In the genomic region with DNA sequence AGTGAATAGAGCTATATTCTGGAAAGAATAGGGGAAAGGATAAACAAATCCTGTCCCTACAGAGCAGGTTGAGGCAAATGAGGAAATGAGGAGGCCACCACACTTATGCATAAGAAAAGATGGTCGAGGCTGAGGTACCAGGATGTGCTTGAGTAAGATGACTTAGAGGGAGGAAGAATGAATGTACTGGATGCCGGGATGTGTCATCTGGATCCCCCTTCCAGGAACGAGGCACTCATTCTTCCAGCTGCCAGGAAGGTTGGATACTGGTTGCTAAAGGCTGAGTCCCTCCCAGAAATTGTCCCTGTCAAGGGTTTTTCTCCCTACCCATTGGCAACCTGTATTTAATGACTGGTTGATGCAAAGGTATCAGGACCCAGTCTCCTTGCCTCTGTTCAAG, we compare ENCODE assay signal across 3 cellular contexts.
TF ChIP-seq lines count a peak whose summit lies in the region.

No MANE protein-coding gene starts in this region.

TF ChIP-seq in GM23338, 12 proteins besides CTCF, POLR2A, EP300 and RAD21 (continues in another document):
- TF ChIP-seq CREB1 (CRISPR knock-in tag; IDR thresholded peaks at IDR 0.05; ENCODE audit: low read depth) (no peak), POLR2AphosphoS5 (IDR thresholded peaks at IDR 0.05; ENCODE audit: low read depth) (no peak), STAT1 (IDR thresholded peaks at IDR 0.05; ENCODE audit: unreplicated experiment) (no peak), EZH2 (IDR thresholded peaks at IDR 0.05; ENCODE audit: low read depth, unreplicated experiment) (no peak), ZNF114 (CRISPR knock-in tag; IDR thresholded peaks at IDR 0.05) (no peak), EZH2phosphoT487 (IDR thresholded peaks at IDR 0.05; ENCODE audit: unreplicated experiment) (no peak)
- TF ChIP-seq, protein P1, sequence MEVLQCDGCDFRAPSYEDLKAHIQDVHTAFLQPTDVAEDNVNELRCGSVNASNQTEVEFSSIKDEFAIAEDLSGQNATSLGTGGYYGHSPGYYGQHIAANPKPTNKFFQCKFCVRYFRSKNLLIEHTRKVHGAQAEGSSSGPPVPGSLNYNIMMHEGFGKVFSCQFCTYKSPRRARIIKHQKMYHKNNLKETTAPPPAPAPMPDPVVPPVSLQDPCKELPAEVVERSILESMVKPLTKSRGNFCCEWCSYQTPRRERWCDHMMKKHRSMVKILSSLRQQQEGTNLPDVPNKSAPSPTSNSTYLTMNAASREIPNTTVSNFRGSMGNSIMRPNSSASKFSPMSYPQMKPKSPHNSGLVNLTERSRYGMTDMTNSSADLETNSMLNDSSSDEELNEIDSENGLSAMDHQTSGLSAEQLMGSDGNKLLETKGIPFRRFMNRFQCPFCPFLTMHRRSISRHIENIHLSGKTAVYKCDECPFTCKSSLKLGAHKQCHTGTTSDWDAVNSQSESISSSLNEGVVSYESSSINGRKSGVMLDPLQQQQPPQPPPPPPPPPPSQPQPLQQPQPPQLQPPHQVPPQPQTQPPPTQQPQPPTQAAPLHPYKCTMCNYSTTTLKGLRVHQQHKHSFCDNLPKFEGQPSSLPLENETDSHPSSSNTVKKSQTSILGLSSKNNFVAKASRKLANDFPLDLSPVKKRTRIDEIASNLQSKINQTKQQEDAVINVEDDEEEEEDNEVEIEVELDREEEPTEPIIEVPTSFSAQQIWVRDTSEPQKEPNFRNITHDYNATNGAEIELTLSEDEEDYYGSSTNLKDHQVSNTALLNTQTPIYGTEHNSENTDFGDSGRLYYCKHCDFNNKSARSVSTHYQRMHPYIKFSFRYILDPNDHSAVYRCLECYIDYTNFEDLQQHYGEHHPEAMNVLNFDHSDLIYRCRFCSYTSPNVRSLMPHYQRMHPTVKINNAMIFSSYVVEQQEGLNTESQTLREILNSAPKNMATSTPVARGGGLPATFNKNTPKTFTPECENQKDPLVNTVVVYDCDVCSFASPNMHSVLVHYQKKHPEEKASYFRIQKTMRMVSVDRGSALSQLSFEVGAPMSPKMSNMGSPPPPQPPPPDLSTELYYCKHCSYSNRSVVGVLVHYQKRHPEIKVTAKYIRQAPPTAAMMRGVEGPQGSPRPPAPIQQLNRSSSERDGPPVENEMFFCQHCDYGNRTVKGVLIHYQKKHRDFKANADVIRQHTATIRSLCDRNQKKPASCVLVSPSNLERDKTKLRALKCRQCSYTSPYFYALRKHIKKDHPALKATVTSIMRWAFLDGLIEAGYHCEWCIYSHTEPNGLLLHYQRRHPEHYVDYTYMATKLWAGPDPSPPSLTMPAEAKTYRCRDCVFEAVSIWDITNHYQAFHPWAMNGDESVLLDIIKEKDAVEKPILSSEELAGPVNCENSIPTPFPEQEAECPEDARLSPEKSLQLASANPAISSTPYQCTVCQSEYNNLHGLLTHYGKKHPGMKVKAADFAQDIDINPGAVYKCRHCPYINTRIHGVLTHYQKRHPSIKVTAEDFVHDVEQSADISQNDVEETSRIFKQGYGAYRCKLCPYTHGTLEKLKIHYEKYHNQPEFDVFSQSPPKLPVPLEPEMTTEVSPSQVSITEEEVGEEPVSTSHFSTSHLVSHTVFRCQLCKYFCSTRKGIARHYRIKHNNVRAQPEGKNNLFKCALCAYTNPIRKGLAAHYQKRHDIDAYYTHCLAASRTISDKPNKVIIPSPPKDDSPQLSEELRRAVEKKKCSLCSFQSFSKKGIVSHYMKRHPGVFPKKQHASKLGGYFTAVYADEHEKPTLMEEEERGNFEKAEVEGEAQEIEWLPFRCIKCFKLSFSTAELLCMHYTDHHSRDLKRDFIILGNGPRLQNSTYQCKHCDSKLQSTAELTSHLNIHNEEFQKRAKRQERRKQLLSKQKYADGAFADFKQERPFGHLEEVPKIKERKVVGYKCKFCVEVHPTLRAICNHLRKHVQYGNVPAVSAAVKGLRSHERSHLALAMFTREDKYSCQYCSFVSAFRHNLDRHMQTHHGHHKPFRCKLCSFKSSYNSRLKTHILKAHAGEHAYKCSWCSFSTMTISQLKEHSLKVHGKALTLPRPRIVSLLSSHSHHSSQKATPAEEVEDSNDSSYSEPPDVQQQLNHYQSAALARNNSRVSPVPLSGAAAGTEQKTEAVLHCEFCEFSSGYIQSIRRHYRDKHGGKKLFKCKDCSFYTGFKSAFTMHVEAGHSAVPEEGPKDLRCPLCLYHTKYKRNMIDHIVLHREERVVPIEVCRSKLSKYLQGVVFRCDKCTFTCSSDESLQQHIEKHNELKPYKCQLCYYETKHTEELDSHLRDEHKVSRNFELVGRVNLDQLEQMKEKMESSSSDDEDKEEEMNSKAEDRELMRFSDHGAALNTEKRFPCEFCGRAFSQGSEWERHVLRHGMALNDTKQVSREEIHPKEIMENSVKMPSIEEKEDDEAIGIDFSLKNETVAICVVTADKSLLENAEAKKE (CRISPR knock-in tag; IDR thresholded peaks at IDR 0.05), result no peak

TF ChIP-seq in endothelial cell of umbilical vein, 7 proteins besides CTCF, POLR2A, EP300 and RAD21:
- TF ChIP-seq EZH2 (IDR thresholded peaks at IDR 0.05; ENCODE audit: borderline replicate concordance, low read depth, low read length, severe bottlenecking) (no peak), FOS (IDR thresholded peaks at IDR 0.05; ENCODE audit: borderline replicate concordance, insufficient read depth, low read length) (peak; percentile 63)
- TF ChIP-seq, protein P2, sequence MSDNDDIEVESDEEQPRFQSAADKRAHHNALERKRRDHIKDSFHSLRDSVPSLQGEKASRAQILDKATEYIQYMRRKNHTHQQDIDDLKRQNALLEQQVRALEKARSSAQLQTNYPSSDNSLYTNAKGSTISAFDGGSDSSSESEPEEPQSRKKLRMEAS (IDR thresholded peaks at IDR 0.05; ENCODE audit: insufficient read depth, insufficient read length), result no peak

TF ChIP-seq in SK-N-SH, 30 proteins besides CTCF, POLR2A, EP300 and RAD21:
- TF ChIP-seq GABPA (IDR thresholded peaks at IDR 0.05; ENCODE audit: low read depth), result no peak
